20 cellular contexts compared by ENCODE assay signal in the genomic region with DNA sequence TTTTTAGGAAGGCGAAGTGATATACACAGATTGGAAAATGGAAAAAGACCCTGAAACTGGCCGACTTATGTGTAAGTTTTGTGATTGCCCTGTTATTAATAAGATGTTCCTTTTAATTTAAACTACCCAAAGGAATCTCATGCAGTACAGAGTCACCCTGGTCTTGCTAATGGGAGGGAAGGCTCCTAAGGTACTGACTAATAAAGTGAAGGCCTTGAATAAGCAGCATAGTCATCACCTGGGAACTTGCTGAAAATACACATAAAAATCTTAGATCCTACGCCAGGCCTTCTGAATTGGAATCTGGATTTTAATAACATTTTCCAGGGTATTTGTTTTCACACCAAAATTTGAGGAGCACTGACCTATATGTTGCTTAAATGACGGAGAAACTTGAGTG.
"Had no signal": no experiment of that assay in that cellular context is flagged by ENCODE, and none has a peak within 500 bp of the region (broad histone marks: within the 10 kb centered on the region; RNA-seq: fewer than 3 reads in every experiment).

No MANE protein-coding gene starts in this region.

- ATAC-seq: gastrocnemius medialis; heart right ventricle; left colon; left ventricle myocardium superior; mucosa of descending colon; naive thymus-derived CD8-positive, alpha-beta T cell; sciatic nerve; stimulated activated memory B cell treated with anti-CD40 and anti-IgM and Interleukin-4, amounts not matched to agents 10 μg/mL and 1 μg/mL and 100 μg/mL, for 72 hours had no signal

- H3K36me3 ChIP-seq: gastrocnemius medialis, heart right ventricle, neutrophil, spleen, tibial artery, upper lobe of left lung, uterus had no signal

- H3K9me3 Mint-ChIP-seq: endodermal cell; naive thymus-derived CD8-positive, alpha-beta T cell; stimulated activated memory B cell treated with anti-CD40 and anti-IgM and Interleukin-4, amounts not matched to agents 10 μg/mL and 1 μg/mL and 100 μg/mL, for 72 hours; stimulated activated naive CD8-positive, alpha-beta T cell treated with anti-CD3 and anti-CD28 coated beads, Interleukin-15, Interleukin-2, amounts not matched to agents 100 ng/mL and 50 ng/mL, for 24 hours had no signal

- H3K27me3 ChIP-seq: gastrocnemius medialis, heart right ventricle, neutrophil, spleen, tibial artery, upper lobe of left lung, uterus had no signal

- H3K4me3 ChIP-seq: gastrocnemius medialis, heart right ventricle, mucosa of descending colon, spleen, tibial artery, upper lobe of left lung, uterus had no signal

- H3K4me1 ChIP-seq: gastrocnemius medialis, heart right ventricle, spleen, tibial artery, uterus had no signal

- H3K27ac Mint-ChIP-seq: endodermal cell; stimulated activated memory B cell treated with anti-CD40 and anti-IgM and Interleukin-4, amounts not matched to agents 10 μg/mL and 1 μg/mL and 100 μg/mL, for 72 hours; stimulated activated naive CD8-positive, alpha-beta T cell treated with anti-CD3 and anti-CD28 coated beads, Interleukin-15, Interleukin-2, amounts not matched to agents 100 ng/mL and 50 ng/mL, for 24 hours had no signal

- H3K4me3 Mint-ChIP-seq: endodermal cell; naive thymus-derived CD8-positive, alpha-beta T cell; stimulated activated memory B cell treated with anti-CD40 and anti-IgM and Interleukin-4, amounts not matched to agents 10 μg/mL and 1 μg/mL and 100 μg/mL, for 72 hours; stimulated activated naive CD8-positive, alpha-beta T cell treated with anti-CD3 and anti-CD28 coated beads, Interleukin-15, Interleukin-2, amounts not matched to agents 100 ng/mL and 50 ng/mL, for 24 hours had no signal

- DNase-seq: dermis blood vessel endothelial cell; gastrocnemius medialis; heart right ventricle; kidney; left colon; left ventricle myocardium superior; mucosa of descending colon; naive thymus-derived CD8-positive, alpha-beta T cell; spleen; stimulated activated CD4-positive, alpha-beta T cell treated with anti-CD3 and anti-CD28 coated beads, Interleukin-15, amount 100 ng/mL, for 24 hours; stimulated activated CD4-positive, alpha-beta T cell treated with anti-CD3 and anti-CD28 coated beads, Interleukin-1b, Interleukin-23, amount 100 ng/mL, for 48 hours; stimulated activated CD4-positive, alpha-beta T cell treated with anti-CD3 and anti-CD28 coated beads, Interleukin-4, amount 100 ng/mL, for 24 hours; tibial artery; upper lobe of left lung; uterus had no signal

- H3K27ac ChIP-seq: gastrocnemius medialis, heart right ventricle, neutrophil, spleen, tibial artery, upper lobe of left lung, uterus had no signal

- H3K36me3 Mint-ChIP-seq: naive thymus-derived CD8-positive, alpha-beta T cell; stimulated activated memory B cell treated with anti-CD40 and anti-IgM and Interleukin-4, amounts not matched to agents 10 μg/mL and 1 μg/mL and 100 μg/mL, for 72 hours had no signal

- H3K4me1 Mint-ChIP-seq: naive thymus-derived CD8-positive, alpha-beta T cell; stimulated activated memory B cell treated with anti-CD40 and anti-IgM and Interleukin-4, amounts not matched to agents 10 μg/mL and 1 μg/mL and 100 μg/mL, for 72 hours had no signal
